Comparison of ENCODE assay signal across 9 cellular contexts in the genomic region with DNA sequence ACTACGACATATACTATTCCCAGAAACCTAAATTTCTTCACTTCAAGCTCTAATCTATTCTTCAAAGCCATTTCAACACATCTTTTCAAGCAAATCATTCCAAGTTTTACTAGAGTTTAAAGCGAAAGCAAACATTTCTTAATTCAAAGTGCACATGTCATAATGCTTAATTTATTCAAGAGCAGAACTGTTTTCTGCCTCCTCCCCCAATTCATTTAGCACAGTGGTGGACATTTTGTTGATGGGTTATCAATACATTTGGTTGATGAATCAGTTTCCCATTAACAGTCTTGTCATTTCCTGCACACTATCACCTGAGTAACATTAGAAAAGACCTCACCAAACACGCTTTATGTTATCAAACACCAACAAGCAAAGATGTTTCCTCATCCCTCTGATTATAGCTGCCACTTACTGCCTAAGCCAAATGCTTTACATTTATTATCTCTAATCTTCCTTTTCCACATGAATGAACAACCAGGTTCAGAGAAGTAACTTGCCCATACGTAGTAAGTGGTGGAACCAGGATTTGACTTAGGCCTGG. TPM values are rescaled to one million over a fixed set of nuclear protein-coding genes. Genes with fewer than 3 reads are reported as not detected.
DNase-seq lines count a peak whose midpoint lies in the region; ATAC-seq and TF ChIP-seq lines count a peak whose summit lies in the region.
"Had no signal": no experiment of that assay in that cellular context is flagged by ENCODE, and none has a peak within 500 bp of the region (broad histone marks: within the 10 kb centered on the region; RNA-seq: fewer than 3 reads in every experiment).

No MANE protein-coding gene starts in this region.

- no peaks in the 10 kb centered on the region for H3K9me3 ChIP-seq in BLaER1 treated with 17β-estradiol and CSF1 and Interleukin-3, amounts not matched to agents 10 nM and 100 nM (replicated peaks in 1 of 11)
- no peaks in the 10 kb centered on the region for H3K9me3 ChIP-seq in colonic mucosa

- peak overlapping the region in 9 of 11 experiments; percentile 98 to 100 (median 99); a peak in 12 of 22 replicates for H3K27ac ChIP-seq in BLaER1 treated with 17β-estradiol and CSF1 and Interleukin-3, amounts not matched to agents 10 nM and 100 nM
- peak overlapping the region; percentile 35 for H3K27ac ChIP-seq in colonic mucosa

- DNase-seq in LNCaP clone FGC (ENCODE audit: low read depth) (no peak), colonic mucosa (no peak), anterior cingulate cortex (lab: John Stamatoyannopoulos, UW) (no peak), DMS114 treated with DMSO at 0.1 percent for 48 hours (lab: John Stamatoyannopoulos, UW; ENCODE audit: unreplicated experiment) (no peak)
- DNase-seq: activated CD4-positive, alpha-beta T cell treated with anti-CD3 and anti-CD28 coated beads for 48 hours had no signal

- H3K27ac Mint-ChIP-seq in nephron = peak overlapping the region; percentile 96 to 100 (median 99)

- H3K4me3 ChIP-seq in BLaER1 treated with 17β-estradiol and CSF1 and Interleukin-3, amounts not matched to agents 10 nM and 100 nM = peak overlapping the region; percentile 87 to 96 (median 90)
- H3K4me3 ChIP-seq in LNCaP clone FGC (ENCODE audit: low read depth, low read length) (peak overlapping the region; percentile 93), colonic mucosa (peak overlapping the region; percentile 70)

- H3K4me1 ChIP-seq in BLaER1 treated with 17β-estradiol and CSF1 and Interleukin-3, amounts not matched to agents 10 nM and 100 nM = peaks cover 39 to 64% (median 53%) of the 10 kb centered on the region in 10 experiments
- peaks cover 19% of the 10 kb centered on the region for H3K4me1 ChIP-seq in colonic mucosa

- no peak for TF ChIP-seq CTCF in LNCaP clone FGC (IDR thresholded peaks at IDR 0.05; ENCODE audit: control insufficient read depth, extremely low read depth, insufficient read depth)
- no peak for TF ChIP-seq CTCF in colonic mucosa (IDR thresholded peaks at IDR 0.05)
- TF ChIP-seq CTCF in nephron (IDR thresholded peaks at IDR 0.05; ENCODE audit: unreplicated experiment in 3 of 3) = no peak

- peak overlapping the region; percentile 88 to 99 (median 94) for H3K4me3 Mint-ChIP-seq in nephron

- H3K36me3 ChIP-seq in BLaER1 treated with 17β-estradiol and CSF1 and Interleukin-3, amounts not matched to agents 10 nM and 100 nM = peaks cover 11 to 53% (median 37%) of the 10 kb centered on the region in 11 experiments
- no peaks in the 10 kb centered on the region for H3K36me3 ChIP-seq in colonic mucosa

- H3K9me3 Mint-ChIP-seq in nephron = no peaks in the 10 kb centered on the region

- intact Hi-C loops in colonic mucosa (cut with DNase I) = loop anchor here (10.0 kb wide), 1 partner anchor 55 kb away; a partner anchor contains a TSS

- peaks cover 41% of the 10 kb centered on the region for H3K36me3 Mint-ChIP-seq in nephron (ENCODE audit: low read depth)

- ATAC-seq in GM21825 (IDR thresholded peaks at IDR 0.05; ENCODE audit: unreplicated experiment) = no peak
- ATAC-seq in HG02852 (IDR thresholded peaks at IDR 0.05; ENCODE audit: unreplicated experiment) = no peak

- no peaks in the 10 kb centered on the region for H3K27me3 Mint-ChIP-seq in nephron (ENCODE audit: low read depth)

- H3K4me2 ChIP-seq in BLaER1 treated with 17β-estradiol and CSF1 and Interleukin-3, amounts not matched to agents 10 nM and 100 nM = peak overlapping the region; percentile 85 to 96 (median 92)

- H3K4me1 Mint-ChIP-seq in nephron = peaks cover 42% of the 10 kb centered on the region

- H4K20me1 ChIP-seq in BLaER1 treated with 17β-estradiol and CSF1 and Interleukin-3, amounts not matched to agents 10 nM and 100 nM = peaks cover 63 to 67% (median 66%) of the 10 kb centered on the region in 11 experiments

- peak overlapping the region; percentile 98 to 100 (median 100) for H3K9ac ChIP-seq in BLaER1 treated with 17β-estradiol and CSF1 and Interleukin-3, amounts not matched to agents 10 nM and 100 nM
- H3K9ac ChIP-seq in colonic mucosa (ENCODE audit: low read depth in 2 of 2, low read length in 2 of 2) = peak overlapping the region in 1 of 2 donors; percentile 86

- no peaks in the 10 kb centered on the region for H3K27me3 ChIP-seq in BLaER1 treated with 17β-estradiol and CSF1 and Interleukin-3, amounts not matched to agents 10 nM and 100 nM
- H3K27me3 ChIP-seq in colonic mucosa = no peaks in the 10 kb centered on the region

RNA-seq across cellular contexts. Expression of a gene that starts 2.0 kb away (rescaled TPM):
- total RNA-seq in colonic mucosa = 10 to 100 TPM; 86.3 to 90.3 TPM

RNA-seq across cellular contexts. Expression of a gene that starts 51.0 kb away (rescaled TPM):
- total RNA-seq in colonic mucosa = 10 to 100 TPM; 12.9 to 21.8 TPM

RNA-seq across cellular contexts. Expression of a gene that starts 56.0 kb away (rescaled TPM):
- 1 to 10 TPM; 1.5 to 3.3 TPM for total RNA-seq in colonic mucosa

RNA-seq across cellular contexts. Expression of a gene that starts 56.6 kb away (rescaled TPM):
- total RNA-seq in colonic mucosa = 1 to 10 TPM; 2.3 to 4.8 TPM
